ENCODE assay signal across 12 cellular contexts in the genomic region with DNA sequence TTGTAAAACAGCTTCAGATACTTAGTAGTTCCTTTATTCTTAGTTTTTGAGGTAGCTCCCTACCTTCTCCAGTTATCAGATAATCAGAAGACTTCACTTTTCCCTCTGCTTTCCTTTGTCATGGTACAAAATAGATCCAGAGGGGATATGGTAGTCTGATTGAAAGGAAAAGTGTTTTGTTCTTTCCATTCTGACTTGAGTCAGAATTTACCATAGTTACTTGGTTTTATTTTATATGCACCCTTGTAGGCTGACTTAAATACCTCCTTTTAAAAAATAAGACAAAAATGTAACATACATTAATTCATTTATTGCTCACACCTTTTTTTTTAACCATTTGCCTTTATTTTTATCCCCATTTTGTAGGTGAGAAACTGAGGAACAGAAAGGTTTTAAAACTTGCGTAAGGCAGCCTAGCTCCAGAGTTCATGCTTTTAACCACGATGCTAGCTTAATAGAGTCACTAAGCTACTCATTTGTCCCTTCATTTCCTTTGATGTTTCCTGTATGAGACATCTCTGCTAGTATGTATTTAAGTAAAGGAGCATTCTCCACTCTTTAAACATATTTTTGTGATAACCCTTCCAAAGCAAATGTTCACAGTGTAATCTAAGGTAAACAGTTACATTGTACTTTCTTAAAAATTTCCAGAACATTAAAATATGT.
DNase-seq lines count a peak whose midpoint lies in the region; ATAC-seq and TF ChIP-seq lines count a peak whose summit lies in the region.
"Had no signal": no experiment of that assay in that cellular context is flagged by ENCODE, and none has a peak within 500 bp of the region (broad histone marks: within the 10 kb centered on the region; RNA-seq: fewer than 3 reads in every experiment).

No MANE protein-coding gene starts in this region.

- peaks cover 50% of the 10 kb centered on the region for H3K36me3 Mint-ChIP-seq in T-cell

- CTCF ChIA-PET in T-cell (lab: Charles Lee) = interaction anchor here in 1 of 2 donors (0.5 to 1.2 kb wide), 6 partner anchors 10 to 138 kb away, joined by 3 to 6 read pairs (median 4); no protein-coding TSS in a partner anchor

- no peaks in the 10 kb centered on the region for H3K27me3 Mint-ChIP-seq in T-cell

- H3K4me1 ChIP-seq in GM23248 (ENCODE audit: insufficient read depth) = peaks cover 21% of the 10 kb centered on the region
- H3K4me1 ChIP-seq: Peyer's patch had no signal

- H3K9me2 ChIP-seq in GM23248 (ENCODE audit: insufficient read depth) = no peaks in the 10 kb centered on the region

- no peak for TF ChIP-seq CTCF in fibroblast of villous mesenchyme (IDR thresholded peaks at IDR 0.05; ENCODE audit: insufficient read depth, low read depth, low read length)

- H3F3A ChIP-seq in GM23248 (ENCODE audit: insufficient read depth) = peaks cover 37% of the 10 kb centered on the region

- WGBS in GM23248 (ENCODE audit: low coverage in 1 of 2, low lambda C conversion rate in 2 of 2, missing lambda C conversion rate in 2 of 2), 2 experiments = 17 to 29% methylated on average over 2 of the region's 2 CpGs

- H3K36me3 ChIP-seq in GM23248 (ENCODE audit: low read depth) = no peaks in the 10 kb centered on the region

- no peaks in the 10 kb centered on the region for H3K27me3 ChIP-seq in GM23248 (replicated peaks; ENCODE audit: insufficient read depth)
- H3K27me3 ChIP-seq: Peyer's patch had no signal

- in situ Hi-C loops in GM23248 (cut with MboI) = no loop called here

- H3K4me3 ChIP-seq in GM23248 = peak overlapping the region; percentile 45
- H3K4me3 ChIP-seq in fibroblast of villous mesenchyme (ENCODE audit: low read depth, low read length) = no peak overlapping the region
- no peak overlapping the region for H3K4me3 ChIP-seq in skin epidermis
- H3K4me3 ChIP-seq: Peyer's patch had no signal

- H3K79me2 ChIP-seq in GM23248 (ENCODE audit: insufficient read depth) = peaks cover 37% of the 10 kb centered on the region

- DNase-seq in GM23248 (peak; percentile 69), T-cell (no peak), fibroblast of villous mesenchyme (ENCODE audit: low read depth) (peak; percentile 39), NCI-H1436 (lab: John Stamatoyannopoulos, UW) (no peak)
- DNase-seq: activated CD4-positive, alpha-beta T cell treated with anti-CD3 and anti-CD28 coated beads for 48 hours; Peyer's patch; small intestine; stimulated activated naive CD4-positive, alpha-beta T cell treated with Interleukin-2 at 50 U/mL for 16 hours had no signal

- peak overlapping the region; percentile 56 for H3K4me2 ChIP-seq in GM23248 (ENCODE audit: unreplicated experiment)

- peak overlapping the region in 1 of 3 donors; percentile 27 for H3K4me3 Mint-ChIP-seq in T-cell

- ATAC-seq in T-cell (replicated peaks in 1 of 4) (peak in 3 of 4 experiments; percentile 63 to 72 (median 71)), GM21423 (IDR thresholded peaks at IDR 0.05; ENCODE audit: unreplicated experiment) (no peak), HG02759 (IDR thresholded peaks at IDR 0.05; ENCODE audit: unreplicated experiment) (no peak), GM19328 (IDR thresholded peaks at IDR 0.05; ENCODE audit: unreplicated experiment) (no peak)

- peak overlapping the region; percentile 72 for H3K27ac ChIP-seq in GM23248
- H3K27ac ChIP-seq in skin epidermis = peak overlapping the region in 12 of 21 experiments; percentile 21 to 80 (median 51)

- peak overlapping the region; percentile 76 to 80 for H3K27ac Mint-ChIP-seq in T-cell

- no peaks in the 10 kb centered on the region for H3K9me3 Mint-ChIP-seq in T-cell

- peaks cover 6 to 17% (median 16%) of the 10 kb centered on the region in 3 donors for H3K4me1 Mint-ChIP-seq in T-cell

- H4K20me1 ChIP-seq in GM23248 (ENCODE audit: insufficient read depth) = no peaks in the 10 kb centered on the region

- H3K9me3 ChIP-seq in GM23248 (ENCODE audit: low read depth) = no peaks in the 10 kb centered on the region
- H3K9me3 ChIP-seq: Peyer's patch had no signal

- POLR2A ChIA-PET in T-cell (lab: Charles Lee) = interaction anchor here in 1 of 2 donors (0.9 to 1.2 kb wide), 2 partner anchors 11 to 16 kb away, joined by 3 to 4 read pairs; no protein-coding TSS in a partner anchor

- peak overlapping the region; percentile 31 for H3K9ac ChIP-seq in GM23248

- no peak overlapping the region for H2AFZ ChIP-seq in GM23248

Comparison
In these comparisons a context has a peak if more than half of its experiments do, and no peak if none do; other contexts are left out.
1. DNase-seq: peak in GM23248 (single experiment) and fibroblast of villous mesenchyme (single experiment); none in T-cell (0 of 34) and NCI-H1436 (single experiment).
2. ATAC-seq: peak in T-cell (3 of 4); none in GM21423 (single experiment), HG02759 (single experiment) and GM19328 (single experiment).